8 cellular contexts compared by ENCODE assay signal in the genomic region with DNA sequence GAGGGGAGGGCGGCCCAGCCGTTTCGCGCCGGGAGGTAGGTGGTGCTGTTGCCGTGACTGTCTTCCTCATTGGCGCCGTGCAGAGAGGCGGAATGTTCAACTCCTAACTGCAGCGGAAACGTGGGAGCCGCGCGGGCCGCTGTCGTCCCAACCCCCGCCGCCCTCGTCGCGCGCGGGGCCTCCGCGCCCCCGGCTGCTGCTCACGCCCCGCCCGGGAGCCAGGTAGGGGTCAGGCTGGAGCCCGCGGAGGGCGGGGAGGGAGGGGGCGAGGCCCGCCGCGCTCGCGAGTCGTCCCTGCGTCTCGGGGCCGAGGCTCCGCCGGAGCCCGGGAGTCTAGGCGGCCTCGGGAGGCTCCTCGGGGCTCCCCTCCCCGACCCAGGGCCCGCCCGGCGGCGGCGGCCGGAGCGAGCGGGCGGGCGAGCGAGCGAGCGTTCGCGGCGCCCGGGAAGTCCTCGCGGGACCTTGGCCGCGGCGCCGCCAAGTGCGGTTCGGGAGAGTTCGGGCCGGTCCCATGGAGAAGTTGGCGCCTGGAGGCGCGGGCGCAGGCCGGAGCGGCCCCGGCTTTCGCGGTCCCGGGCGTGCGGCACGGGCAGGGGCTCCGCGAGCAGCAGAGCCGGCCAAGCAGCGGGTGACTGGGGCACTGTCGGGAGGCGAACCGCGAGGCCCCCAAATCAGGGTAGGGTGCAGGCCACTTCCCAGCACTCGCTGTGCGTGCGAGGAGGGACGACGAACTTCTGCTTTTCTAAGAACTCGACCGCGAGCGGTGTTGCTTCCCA. TPM values are rescaled to one million over a fixed set of nuclear protein-coding genes. Genes with fewer than 3 reads are reported as not detected.
DNase-seq lines count a peak whose midpoint lies in the region; ATAC-seq and TF ChIP-seq lines count a peak whose summit lies in the region.

A gene (plus strand): TSS at position 66 of the 776 bp plus-strand sequence. CDS start 15,186 bp downstream, outside the sequence.

- no peaks in the 10 kb centered on the region for H3K4me1 Mint-ChIP-seq in glutamatergic neuron (ENCODE audit: low read depth, unreplicated experiment)
- H3K4me1 Mint-ChIP-seq in osteocyte (ENCODE audit: unreplicated experiment) = peaks cover 39% of the 10 kb centered on the region

- peak; percentile 71 for DNase-seq in IMR-90
- peak; percentile 55 for DNase-seq in SK-MEL-5 (ENCODE audit: low read depth, low spot score)
- peak; percentile 55 to 58 for DNase-seq in activated naive CD4-positive, alpha-beta T cell treated with anti-CD3 and anti-CD28 coated beads, Interleukin-2, amount 50 U/mL, for 72 hours (ENCODE audit: low spot score in 2 of 2)
- DNase-seq in glutamatergic neuron = peak; percentile 55
- DNase-seq in osteocyte (ENCODE audit: extremely low spot score, unreplicated experiment) = peak; percentile 92
- DNase-seq in vagina (ENCODE audit: extremely low spot score in 2 of 2) = no peak

- H4K8ac ChIP-seq in IMR-90 (ENCODE audit: low read depth in 2 of 2, low read length in 2 of 2) = peak within 1 kb of the TSS; percentile 54 to 90

- H3K36me3 ChIP-seq in ES-I3 (ENCODE audit: insufficient read depth, low read length) = no peaks in the 10 kb centered on the region
- no peaks in the 10 kb centered on the region for H3K36me3 ChIP-seq in IMR-90 (ENCODE audit: control insufficient read depth, insufficient read depth, low read length)
- no peaks in the 10 kb centered on the region for H3K36me3 ChIP-seq in vagina

- dilution Hi-C loops in IMR-90 (cut with HindIII; ENCODE audit: low sequenced_read_pairs, unreplicated experiment) = no loop called here

- H3K27me3 ChIP-seq in IMR-90 (ENCODE audit: control insufficient read depth, insufficient read depth, low read length) (no peaks in the 10 kb centered on the region), vagina (no peaks in the 10 kb centered on the region)

- peaks cover 9 to 12% of the 10 kb centered on the region in 2 donors for H3K36me3 Mint-ChIP-seq in activated naive CD4-positive, alpha-beta T cell treated with anti-CD3 and anti-CD28 coated beads, Interleukin-2, amount 50 U/mL, for 72 hours
- H3K36me3 Mint-ChIP-seq in glutamatergic neuron (ENCODE audit: unreplicated experiment) = no peaks in the 10 kb centered on the region
- H3K36me3 Mint-ChIP-seq in osteocyte (ENCODE audit: unreplicated experiment) = no peaks in the 10 kb centered on the region

- peak within 1 kb of the TSS; percentile 31 to 49 for H3K27ac Mint-ChIP-seq in activated naive CD4-positive, alpha-beta T cell treated with anti-CD3 and anti-CD28 coated beads, Interleukin-2, amount 50 U/mL, for 72 hours
- no peak within 1 kb of the TSS for H3K27ac Mint-ChIP-seq in glutamatergic neuron (ENCODE audit: unreplicated experiment)
- peak within 1 kb of the TSS; percentile 96 for H3K27ac Mint-ChIP-seq in osteocyte (ENCODE audit: unreplicated experiment)

- peak; percentile 55 for TF ChIP-seq RAD21 in IMR-90 (IDR thresholded peaks at IDR 0.05; ENCODE audit: low read length)

- POLR2A ChIA-PET in IMR-90 (lab: Charles Lee; ENCODE audit: unreplicated experiment) = interaction anchor here (0.6 kb wide), 1 partner anchor 10 kb away, joined by 3 read pairs; no protein-coding TSS in a partner anchor

- H4K5ac ChIP-seq in IMR-90 (ENCODE audit: low read depth, low read length) = peak within 1 kb of the TSS; percentile 91

- H3K9me3 Mint-ChIP-seq in activated naive CD4-positive, alpha-beta T cell treated with anti-CD3 and anti-CD28 coated beads, Interleukin-2, amount 50 U/mL, for 72 hours = no peaks in the 10 kb centered on the region
- peaks cover 2% of the 10 kb centered on the region for H3K9me3 Mint-ChIP-seq in glutamatergic neuron (ENCODE audit: unreplicated experiment)
- H3K9me3 Mint-ChIP-seq in osteocyte (ENCODE audit: unreplicated experiment) = no peaks in the 10 kb centered on the region

- in situ Hi-C loops in IMR-90 (cut with MboI; ENCODE audit: low sequenced_read_pairs) = no loop called here
- in situ Hi-C loops in SK-MEL-5 (cut with HindIII; ENCODE audit: low pct_unique_long_range_greater_than_20kb, low sequenced_read_pairs) = no loop called here

- intact Hi-C loops in IMR-90 (cut with micrococcal nuclease) (loop anchor here (1.0 to 5.0 kb wide), 3 partner anchors 48 to 134 kb away; no protein-coding TSS in a partner anchor), vagina (cut with DNase I) (loop anchor here (1.0 kb wide), 1 partner anchor 134 kb away; no protein-coding TSS in a partner anchor)

- peak within 1 kb of the TSS; percentile 45; the same call in 2 of the 3 replicates for H2BK15ac ChIP-seq in IMR-90 (ENCODE audit: low read depth, low read length)

- CTCF ChIA-PET in IMR-90 (lab: Yijun Ruan, JAX) = no interaction called here

- H3K9ac ChIP-seq in ES-I3 (ENCODE audit: low read depth, low read length) = peak within 1 kb of the TSS; percentile 93
- H3K9ac ChIP-seq in IMR-90 (ENCODE audit: low read depth, low read length) = peak within 1 kb of the TSS; percentile 100

- peak within 1 kb of the TSS; percentile 91 for H2AFZ ChIP-seq in IMR-90 (replicated peaks; ENCODE audit: low read length, poor library complexity)

- no peaks in the 10 kb centered on the region for H3K27me3 Mint-ChIP-seq in glutamatergic neuron (ENCODE audit: unreplicated experiment)
- H3K27me3 Mint-ChIP-seq in osteocyte (ENCODE audit: unreplicated experiment) = no peaks in the 10 kb centered on the region

- BruUV-seq in IMR-90 (replicated peaks; lab: Mats Ljungman, UMichigan) = no TSS peak

- H3K27ac ChIP-seq in IMR-90 (ENCODE audit: insufficient read depth, low read length) = peak within 1 kb of the TSS; percentile 94
- peak within 1 kb of the TSS; percentile 99 for H3K27ac ChIP-seq in vagina

- peak within 1 kb of the TSS; percentile 73 for H2AK9ac ChIP-seq in IMR-90 (replicated peaks; ENCODE audit: low read depth, low read length, poor library complexity)

- ATAC-seq in GM21529 (IDR thresholded peaks at IDR 0.05; ENCODE audit: unreplicated experiment) (peak; percentile 62), IMR-90 (ENCODE audit: low read depth) (peak; percentile 61)
- ATAC-seq in activated naive CD4-positive, alpha-beta T cell treated with anti-CD3 and anti-CD28 coated beads, Interleukin-2, amount 50 U/mL, for 72 hours = peak; percentile 79 to 89

- peaks cover 8% of the 10 kb centered on the region; the same call in 1 of the 2 replicates for H4K20me1 ChIP-seq in IMR-90 (ENCODE audit: insufficient read depth, low read length)

- H2BK5ac ChIP-seq in IMR-90 (ENCODE audit: low read depth, low read length, poor library complexity, severe bottlenecking) = peak within 1 kb of the TSS; percentile 92

- H3K79me1 ChIP-seq in IMR-90 (ENCODE audit: low read depth in 1 of 2, low read length in 2 of 2) = peaks cover 4 to 26% of the 10 kb centered on the region in 2 experiments; a peak in 3 of 4 replicates

- peak; percentile 54 for TF ChIP-seq CTCF in IMR-90 (conservative IDR thresholded peaks at IDR 0.05; ENCODE audit: low read depth, low read length)
- no peak for TF ChIP-seq CTCF in glutamatergic neuron (IDR thresholded peaks at IDR 0.05; ENCODE audit: partially characterized antibody, unreplicated experiment)
- peak; percentile 67 for TF ChIP-seq CTCF in osteocyte (IDR thresholded peaks at IDR 0.05)
- TF ChIP-seq CTCF in vagina (IDR thresholded peaks at IDR 0.05) = peak in 1 of 3 experiments; percentile 64

- WGBS in IMR-90 (ENCODE audit: extremely low coverage in 2 of 2, insufficient read length in 1 of 2), 2 experiments = 1% methylated on average over 21 of the region's 106 CpGs; no CpG with 5 or more reads in 1 of the 2 experiments

- peak within 1 kb of the TSS; percentile 83 for H2BK120ac ChIP-seq in IMR-90 (ENCODE audit: low read depth, low read length)

- peak within 1 kb of the TSS; percentile 33 for H2AK5ac ChIP-seq in IMR-90 (ENCODE audit: low read depth, low read length)

- peaks cover 4% of the 10 kb centered on the region for H3K9me1 ChIP-seq in IMR-90 (ENCODE audit: insufficient read depth, low read length)

- peak within 1 kb of the TSS; percentile 94 for H3K56ac ChIP-seq in IMR-90 (ENCODE audit: extremely low read depth, insufficient read depth, low read length)

- peak within 1 kb of the TSS; percentile 94 for H3K4me2 ChIP-seq in IMR-90 (ENCODE audit: low read depth, low read length)

- H4K91ac ChIP-seq in IMR-90 (ENCODE audit: insufficient read depth, low read depth, low read length) = peak within 1 kb of the TSS; percentile 83

- H3K4me1 ChIP-seq in ES-I3 (ENCODE audit: insufficient read depth, low read length) (0 out of 2 replicates have a peak, but pooled peaks cover 4% of the 10 kb centered on the region), IMR-90 (ENCODE audit: control insufficient read depth, insufficient read depth, low read length) (peaks cover 14% of the 10 kb centered on the region), vagina (peaks cover 29% of the 10 kb centered on the region)

- H3K4me3 ChIP-seq in IMR-90 (ENCODE audit: insufficient read depth, low read depth, low read length) = peak within 1 kb of the TSS; percentile 95
- H3K4me3 ChIP-seq in vagina = peak within 1 kb of the TSS; percentile 77 to 83

- TF ChIP-seq POLR2A in IMR-90 (IDR thresholded peaks at IDR 0.05; ENCODE audit: low read depth, low read length) (peak; percentile 65; the same call in 1 of the 2 replicates), vagina (IDR thresholded peaks at IDR 0.05) (peak in 1 of 2 donors; percentile 67)

- H3K4ac ChIP-seq in IMR-90 (ENCODE audit: low read depth, low read length) = peak within 1 kb of the TSS; percentile 82

- H2BK20ac ChIP-seq in IMR-90 (ENCODE audit: low read depth, low read length) = peak within 1 kb of the TSS; percentile 68; the same call in 1 of the 2 replicates

- H3K14ac ChIP-seq in IMR-90 (replicated peaks; ENCODE audit: low read depth, low read length) = peak within 1 kb of the TSS; percentile 91

- H3K9me3 ChIP-seq in ES-I3 (ENCODE audit: control insufficient read depth, insufficient read depth, low read length) (no peaks in the 10 kb centered on the region), IMR-90 (ENCODE audit: control insufficient read depth, insufficient read depth, low read length) (no peaks in the 10 kb centered on the region), vagina (no peaks in the 10 kb centered on the region)

- H3K4me3 Mint-ChIP-seq in glutamatergic neuron (ENCODE audit: unreplicated experiment) = peak within 1 kb of the TSS; percentile 88
- H3K4me3 Mint-ChIP-seq in osteocyte (ENCODE audit: unreplicated experiment) = peak within 1 kb of the TSS; percentile 89

- peak within 1 kb of the TSS; percentile 89 for H3K23ac ChIP-seq in IMR-90 (ENCODE audit: low read depth, low read length)

- peak within 1 kb of the TSS; percentile 96 for H3K18ac ChIP-seq in IMR-90 (ENCODE audit: low read depth, low read length)

RNA-seq across cellular contexts. Expression of the gene that starts here (rescaled TPM):
- total RNA-seq in IMR-90 (2012; rRNA removed) (84.4 and 93.0 TPM in 2 replicates), glutamatergic neuron (ENCODE audit: unreplicated experiment) (0.76 TPM), osteocyte (56.4 and 57.4 TPM in 2 replicates), vagina (59.4 TPM)
- polyA plus RNA-seq in IMR-90 (2012; rRNA removed) = 22.9 and 27.5 TPM in 2 replicates
- 6.0 and 6.1 TPM in 2 replicates for polyA plus RNA-seq in IMR-90 (2012; cell fraction: cytosol; rRNA removed)
- polyA plus RNA-seq in IMR-90 (2012; cell fraction: nucleus; rRNA removed; ENCODE audit: low replicate concordance) = 2.9 and 14.5 TPM in 2 replicates
- 11.2 and 12.2 TPM in 2 replicates for total RNA-seq in SK-MEL-5 (2014; rRNA removed; shearing (Covaris generic))
- polyA plus RNA-seq in SK-MEL-5 (2015; cell fraction: cytosol; rRNA removed) = 10.0 and 15.7 TPM in 2 replicates
- polyA plus RNA-seq in SK-MEL-5 (2015; cell fraction: nucleus; rRNA removed) = 3.6 and 4.4 TPM in 2 replicates
- total RNA-seq in activated naive CD4-positive, alpha-beta T cell treated with anti-CD3 and anti-CD28 coated beads, Interleukin-2, amount 50 U/mL, for 72 hours = 10 to 100 TPM in 1 of 2 donors, 1 to 10 TPM in 1; 4.3 to 12.0 TPM

Comparison
In these comparisons a context has a peak if more than half of its experiments do, and no peak if none do; other contexts are left out.
1. Peak in DNase-seq in glutamatergic neuron; RNA of the gene not detected or under 1 TPM.
2. DNase-seq: peak in IMR-90 (single experiment), SK-MEL-5 (single experiment), activated naive CD4-positive, alpha-beta T cell treated with anti-CD3 and anti-CD28 coated beads, Interleukin-2, amount 50 U/mL, for 72 hours (2 of 2) and osteocyte (single experiment); none in vagina (0 of 2).
3. Peak in every context shown above with its lines, with median percentiles within 50 percentile points of each other: ATAC-seq.